In genomic region chr15:38476120-38476519, GRCh38 we compare ENCODE assay signal across 2 cellular contexts.
TF ChIP-seq lines count a peak whose summit lies in the region.

No MANE protein-coding gene starts in this region.

TF ChIP-seq in HepG2, 621 proteins besides CTCF, POLR2A, EP300 and RAD21:
- no peak for TF ChIP-seq ZNF10 (CRISPR knock-in tag; IDR thresholded peaks at IDR 0.05; ENCODE audit: borderline replicate concordance, low read depth)
- peak; percentile 55 for TF ChIP-seq CEBPB (IDR thresholded peaks at IDR 0.05; ENCODE audit: borderline replicate concordance, low read depth, low read length)

TF ChIP-seq in K562, 482 proteins besides CTCF, POLR2A, EP300 and RAD21:
- TF ChIP-seq SIN3B (IDR thresholded peaks at IDR 0.05; ENCODE audit: low read depth) (no peak), CBX1 (IDR thresholded peaks at IDR 0.05; ENCODE audit: low read depth) (no peak), ZNF408 (CRISPR knock-in tag; IDR thresholded peaks at IDR 0.05; ENCODE audit: low read depth) (no peak), SUPT5H (IDR thresholded peaks at IDR 0.05) (no peak), CEBPB (tag; IDR thresholded peaks at IDR 0.05) (peak; percentile 41), KAT2B (IDR thresholded peaks at IDR 0.05; ENCODE audit: low read depth, low read length) (no peak), CREB5 (CRISPR knock-in tag; IDR thresholded peaks at IDR 0.05) (no peak), HMGN3 (IDR thresholded peaks at IDR 0.05; ENCODE audit: borderline replicate concordance, extremely low read depth, insufficient read length, low read depth, low read length) (no peak), CUX1 (CRISPR knock-in tag; IDR thresholded peaks at IDR 0.05) (no peak), RBM39 (optimal IDR thresholded peaks at IDR 0.05; ENCODE audit: low read depth, low read length) (no peak), CEBPG (CRISPR knock-in tag; IDR thresholded peaks at IDR 0.05) (no peak), CEBPG (tag; conservative IDR thresholded peaks at IDR 0.05 in 1 of 2, IDR thresholded peaks at IDR 0.05 in 1 of 2) (peak; percentile 41 to 59; a peak in 3 of 4 replicates), MCM3 (IDR thresholded peaks at IDR 0.05) (no peak), MAFG (tag; conservative IDR thresholded peaks at IDR 0.05) (no peak)
